8 cellular contexts compared by ENCODE assay signal in genomic region chr4:109816082-109816442, GRCh38.
DNase-seq lines count a peak whose midpoint lies in the region; ATAC-seq and TF ChIP-seq lines count a peak whose summit lies in the region.

No MANE protein-coding gene starts in this region.

- ATAC-seq in memory B cell (ENCODE audit: low read depth): peak; percentile 4

- H3K36me3 Mint-ChIP-seq in memory B cell: peaks cover 19% of the 10 kb centered on the region

- H3K36me3 ChIP-seq in GM06990 (ENCODE audit: control insufficient read depth, insufficient read depth, low read length): peaks cover 4% of the 10 kb centered on the region
- peaks cover 10% of the 10 kb centered on the region for H3K36me3 ChIP-seq in brain microvascular endothelial cell (replicated peaks)

- peaks cover 27% of the 10 kb centered on the region for H3K4me1 Mint-ChIP-seq in memory B cell

- H3K27me3 Mint-ChIP-seq in memory B cell: no peaks in the 10 kb centered on the region

- H3K4me3 ChIP-seq in GM06990 (replicated peaks; ENCODE audit: low read depth, low read length): peak overlapping the region; percentile 71
- peak overlapping the region; percentile 96 for H3K4me3 ChIP-seq in brain microvascular endothelial cell (ENCODE audit: low read depth, low read length)

- H3K4me3 Mint-ChIP-seq in memory B cell: peak overlapping the region; percentile 97

- no peaks in the 10 kb centered on the region for H3K27me3 ChIP-seq in GM06990 (replicated peaks; ENCODE audit: control insufficient read depth, insufficient read depth, low read length)
- H3K27me3 ChIP-seq in brain microvascular endothelial cell (replicated peaks): no peaks in the 10 kb centered on the region

- TF ChIP-seq CTCF in GM06990 (IDR thresholded peaks at IDR 0.05; ENCODE audit: insufficient read depth, low read length, poor library complexity, severe bottlenecking) (no peak), brain microvascular endothelial cell (IDR thresholded peaks at IDR 0.05; ENCODE audit: low read depth, low read length, missing control alignments) (no peak)

- DNase-seq in GM06990 (ENCODE audit: extremely low read depth, insufficient read length) (peak; percentile 24), T-helper 2 cell (peak; percentile 18 to 71 (median 42)), brain microvascular endothelial cell (no peak), memory B cell (ENCODE audit: low spot score in 2 of 2) (peak in 1 of 2 donors; percentile 5), DMS79 treated with DMSO at 0.1 percent for 48 hours (lab: John Stamatoyannopoulos, UW) (no peak), COLO829 (ENCODE audit: low spot score) (no peak), NCI-H82 treated with DMSO at 0.1 percent for 48 hours (lab: John Stamatoyannopoulos, UW; ENCODE audit: unreplicated experiment) (no peak)
- DNase-seq in stimulated activated CD8-positive, alpha-beta memory T cell treated with anti-CD3 and anti-CD28 coated beads, Interleukin-2, amount 100 ng/mL, for 1 hour (ENCODE audit: low read depth in 2 of 2): peak; percentile 4 to 13

- in situ Hi-C loops in brain microvascular endothelial cell (cut with HindIII; ENCODE audit: low pct_ligation_motif_present, low sequenced_read_pairs): no loop called here

- peak overlapping the region; percentile 86 for H3K27ac ChIP-seq in brain microvascular endothelial cell

- H3K9me3 Mint-ChIP-seq in memory B cell: no peaks in the 10 kb centered on the region

- H3K27ac Mint-ChIP-seq in memory B cell: peak overlapping the region; percentile 91

Comparison
In these comparisons a context has a peak if more than half of its experiments do, and no peak if none do; other contexts are left out.
1. DNase-seq: peak in GM06990 (single experiment), T-helper 2 cell (5 of 5) and stimulated activated CD8-positive, alpha-beta memory T cell treated with anti-CD3 and anti-CD28 coated beads, Interleukin-2, amount 100 ng/mL, for 1 hour (2 of 2); none in brain microvascular endothelial cell (single experiment), DMS79 treated with DMSO at 0.1 percent for 48 hours (single experiment), COLO829 (single experiment) and NCI-H82 treated with DMSO at 0.1 percent for 48 hours (single experiment).